In genomic region chr2:181058378-181059269, GRCh38 we compare ENCODE assay signal across 9 cellular contexts.
DNase-seq lines count a peak whose midpoint lies in the region; ATAC-seq and TF ChIP-seq lines count a peak whose summit lies in the region.
"Had no signal": no experiment of that assay in that cellular context is flagged by ENCODE, and none has a peak within 500 bp of the region (broad histone marks: within the 10 kb centered on the region; RNA-seq: fewer than 3 reads in every experiment).

No MANE protein-coding gene starts in this region.

- peak; percentile 21; the same call in 1 of the 2 replicates for TF ChIP-seq CTCF in LNCaP clone FGC (IDR thresholded peaks at IDR 0.05; ENCODE audit: control insufficient read depth, extremely low read depth, insufficient read depth)

- ATAC-seq in GM21526 (IDR thresholded peaks at IDR 0.05; ENCODE audit: low FRiP score, unreplicated experiment), result peak; percentile 65

- DNase-seq in NCI-H1092 treated with DMSO at 0.1 percent for 48 hours (lab: John Stamatoyannopoulos, UW), result peak; percentile 11
- no peak for DNase-seq in NCI-H1092 (lab: John Stamatoyannopoulos, UW)
- no peak for DNase-seq in LNCaP clone FGC (ENCODE audit: low read depth)
- DNase-seq in activated CD4-positive, alpha-beta T cell treated with anti-CD3 and anti-CD28 coated beads for 4 hours, result peak; percentile 9 to 49
- peak; percentile 30 for DNase-seq in foreskin melanocyte
- peak; percentile 3 for DNase-seq in stimulated activated CD4-positive, alpha-beta T cell treated with anti-CD3 and anti-CD28 coated beads, Interleukin-4, amount 100 ng/mL, for 1 hour
- DNase-seq in HPDE6-E6E7 (ENCODE audit: extremely low spot score), result no peak

- H3K4me3 ChIP-seq in LNCaP clone FGC (ENCODE audit: low read depth, low read length), result no peak overlapping the region
- H3K4me3 ChIP-seq: BLaER1 treated with 17β-estradiol and CSF1 and Interleukin-3, amounts not matched to agents 10 nM and 100 nM had no signal

Comparison
In these comparisons a context has a peak if more than half of its experiments do, and no peak if none do; other contexts are left out.
1. DNase-seq: peak in NCI-H1092 treated with DMSO at 0.1 percent for 48 hours (single experiment), activated CD4-positive, alpha-beta T cell treated with anti-CD3 and anti-CD28 coated beads for 4 hours (2 of 2), foreskin melanocyte (single experiment) and stimulated activated CD4-positive, alpha-beta T cell treated with anti-CD3 and anti-CD28 coated beads, Interleukin-4, amount 100 ng/mL, for 1 hour (single experiment); none in NCI-H1092 (single experiment), LNCaP clone FGC (single experiment) and HPDE6-E6E7 (single experiment).